ENCODE assay signal across 1 cellular context in genomic region chr6:11008821-11009220, GRCh38.
TF ChIP-seq lines count a peak whose summit lies in the region.

No MANE protein-coding gene starts in this region.

TF ChIP-seq in IMR-90, 13 proteins besides CTCF, POLR2A, EP300 and RAD21:
- TF ChIP-seq CHD1 (IDR thresholded peaks at IDR 0.05; ENCODE audit: low read depth, low read length), result no peak
- no peak for TF ChIP-seq MAZ (IDR thresholded peaks at IDR 0.05; ENCODE audit: borderline replicate concordance, low read depth, low read length)
- TF ChIP-seq NFE2L2 (IDR thresholded peaks at IDR 0.05; ENCODE audit: low read depth, low read length), result no peak
- TF ChIP-seq MXI1 (IDR thresholded peaks at IDR 0.05; ENCODE audit: borderline replicate concordance, low read depth, low read length), result no peak
- TF ChIP-seq MAFK (IDR thresholded peaks at IDR 0.05; ENCODE audit: low read depth, low read length), result no peak
- TF ChIP-seq FOS (IDR thresholded peaks at IDR 0.05; ENCODE audit: low read depth, low read length), result no peak
- no peak for TF ChIP-seq USF2 (IDR thresholded peaks at IDR 0.05; ENCODE audit: low read depth, low read length)
